Comparison of ENCODE assay signal across 23 cellular contexts in genomic region chr3:94304953-94305352, GRCh38.
DNase-seq lines count a peak whose midpoint lies in the region; ATAC-seq, FAIRE-seq and TF ChIP-seq lines count a peak whose summit lies in the region.
"Had no signal": no experiment of that assay in that cellular context is flagged by ENCODE, and none has a peak within 500 bp of the region (broad histone marks: within the 10 kb centered on the region; RNA-seq: fewer than 3 reads in every experiment).

No MANE protein-coding gene starts in this region.

- H2BK5ac ChIP-seq in H1 (ENCODE audit: low read depth, low read length): no peak overlapping the region

- TF ChIP-seq CTCF in H1 (IDR thresholded peaks at IDR 0.05; ENCODE audit: control extremely low read depth in 1 of 3, insufficient read depth in 1 of 3, low read depth in 1 of 3, low read length in 3 of 3) (no peak), GM10248 (IDR thresholded peaks at IDR 0.05; ENCODE audit: control extremely low read depth, extremely low read depth, low read depth, missing control alignments) (no peak)

- TF ChIP-seq EP300 in H1 (IDR thresholded peaks at IDR 0.05; ENCODE audit: borderline replicate concordance in 1 of 2, low read depth in 2 of 2, low read length in 2 of 2): no peak

- H3K4ac ChIP-seq in H1 (replicated peaks; ENCODE audit: insufficient read length, low read depth, low read length): no peak overlapping the region

- H3K23me2 ChIP-seq in H1 (ENCODE audit: low read depth, low read length): no peaks in the 10 kb centered on the region

- no peak overlapping the region for H2BK20ac ChIP-seq in H1 (ENCODE audit: low read length)

- H2BK12ac ChIP-seq in H1 (ENCODE audit: low read depth, low read length): no peak overlapping the region

- no peaks in the 10 kb centered on the region for H3K79me1 ChIP-seq in H1 (ENCODE audit: low read depth, low read length)

- H3K9ac ChIP-seq in H1 (replicated peaks in 1 of 4; ENCODE audit: extremely low read depth in 1 of 4, low read depth in 3 of 4, low read length in 3 of 4): no peak overlapping the region
- H3K9ac ChIP-seq: BLaER1 had no signal

- CTCF ChIA-PET in H1 (lab: Charles Lee; ENCODE audit: partially characterized antibody) (interaction anchor here (1.8 to 2.6 kb wide), 3 partner anchors 12 to 71 kb away, joined by 11 to 12 read pairs (median 12); no protein-coding TSS in a partner anchor), GM10248 (lab: Yijun Ruan, JAX) (no interaction called here)

- H3K79me2 ChIP-seq in H1 (ENCODE audit: control insufficient read depth in 1 of 2, insufficient read depth in 2 of 2, low read length in 2 of 2): no peaks in the 10 kb centered on the region

- H3K27ac ChIP-seq in H1 (ENCODE audit: low read depth, low read length): no peak overlapping the region
- H3K27ac ChIP-seq: BLaER1, SJCRH30 had no signal

- TF ChIP-seq RAD21 in H1 (IDR thresholded peaks at IDR 0.05 in 1 of 2, conservative IDR thresholded peaks at IDR 0.05 in 1 of 2; ENCODE audit: low read depth in 2 of 2, low read length in 2 of 2): no peak

- no peak overlapping the region for H3K56ac ChIP-seq in H1 (replicated peaks; ENCODE audit: insufficient read length, low read depth, low read length)

- H2AK5ac ChIP-seq in H1 (ENCODE audit: low read depth, low read length): no peak overlapping the region

- H3K36me3 ChIP-seq in H1 (ENCODE audit: control insufficient read depth in 2 of 4, insufficient read depth in 4 of 4, low read length in 3 of 4): no peaks in the 10 kb centered on the region; a peak in 1 of 8 replicates
- H3K36me3 ChIP-seq: BLaER1, MG63, SJCRH30 had no signal

- H3K4me2 ChIP-seq in H1 (ENCODE audit: insufficient read depth in 1 of 2, low read depth in 2 of 2, low read length in 2 of 2): no peak overlapping the region
- H3K4me2 ChIP-seq: BLaER1 had no signal

- H4K91ac ChIP-seq in H1 (replicated peaks; ENCODE audit: insufficient read length, low read length): no peak overlapping the region

- intact Hi-C loops in Right ventricle myocardium superior (cut with DNase I) (no loop called here), cardiac septum (cut with DNase I) (no loop called here)

- no peaks in the 10 kb centered on the region for H3K27me3 ChIP-seq in H1 (replicated peaks in 1 of 4; ENCODE audit: control insufficient read depth in 3 of 4, extremely low read depth in 1 of 4, insufficient read depth in 3 of 4, low read length in 3 of 4)
- H3K27me3 ChIP-seq: BLaER1, MG63, SJCRH30 had no signal

- no peak overlapping the region for H3K23ac ChIP-seq in H1 (ENCODE audit: insufficient read length)

- POLR2A ChIA-PET in H1 (lab: Charles Lee; ENCODE audit: partially characterized antibody) (no interaction called here), GM10248 (lab: Yijun Ruan, JAX) (no interaction called here)

- peak overlapping the region; percentile 6; the same call in 1 of the 2 replicates for H2AFZ ChIP-seq in H1 (ENCODE audit: low read length)

- H4K20me1 ChIP-seq in H1 (replicated peaks in 1 of 2; ENCODE audit: control insufficient read depth in 1 of 2, insufficient read depth in 2 of 2, low read length in 2 of 2): no peaks in the 10 kb centered on the region
- H4K20me1 ChIP-seq: BLaER1 had no signal

- no peak overlapping the region for H2BK120ac ChIP-seq in H1 (replicated peaks; ENCODE audit: low read depth, low read length)

- ATAC-seq in Right ventricle myocardium superior (ENCODE audit: poor library complexity) (peak; percentile 60), GM18861 (IDR thresholded peaks at IDR 0.05; ENCODE audit: unreplicated experiment) (no peak)
- ATAC-seq: GM12878 had no signal

- FAIRE-seq in H1 (lab: Jason Lieb, UNC) (no peak), GM19239 (lab: Jason Lieb, UNC) (no peak)
- FAIRE-seq: D721Med, G401.6, GM12878, H54, RCC 7860 had no signal

- H4K8ac ChIP-seq in H1 (ENCODE audit: extremely low read depth, insufficient read depth, low read length): no peak overlapping the region

- H4K5ac ChIP-seq in H1 (ENCODE audit: insufficient read length, low read depth, low read length): no peak overlapping the region

- no peak overlapping the region for H3K14ac ChIP-seq in H1 (ENCODE audit: insufficient read length)

- WGBS in H1 (ENCODE audit: extremely low coverage in 1 of 2, insufficient coverage in 1 of 2, insufficient read length in 1 of 2, insufficient replicate concordance in 2 of 2, low coverage in 1 of 2, low lambda C conversion rate in 2 of 2, missing lambda C conversion rate in 1 of 2), 2 experiments: 87% methylated on average over 5 of the region's 5 CpGs; no CpG with 5 or more reads in 1 of the 2 experiments

- H3K18ac ChIP-seq in H1 (ENCODE audit: extremely low read depth, low read length): no peak overlapping the region

- no peaks in the 10 kb centered on the region for H3K9me3 ChIP-seq in H1 (ENCODE audit: insufficient read depth in 2 of 2, low read depth in 1 of 2, low read length in 1 of 2)
- H3K9me3 ChIP-seq: BLaER1 had no signal

- H2BK15ac ChIP-seq in H1 (ENCODE audit: low read length): no peak overlapping the region

- DNase-seq in Right ventricle myocardium superior (no peak), cardiac septum (ENCODE audit: low spot score) (no peak), H1 (ENCODE audit: low read depth in 1 of 2, low spot score in 2 of 2) (no peak), retina (peak; percentile 34), GM19239 (ENCODE audit: insufficient read length, low spot score) (no peak), GM10248 (ENCODE audit: extremely low spot score) (no peak)
- DNase-seq: CD4-positive, CD25-positive, alpha-beta regulatory T cell; KBM-7; MG63; NCI-H1105 treated with DMSO at 0.1 percent for 48 hours; NCI-H146; NCI-H1930; NCI-H2107; NCI-H524 treated with DMSO at 0.1 percent for 48 hours; NCI-H774 had no signal

- no peak for TF ChIP-seq POLR2A in H1 (IDR thresholded peaks at IDR 0.05; ENCODE audit: control extremely low read depth in 1 of 2, low read depth in 2 of 2, low read length in 2 of 2)

- H3K4me3 ChIP-seq in H1 (ENCODE audit: extremely low read depth in 1 of 4, insufficient read depth in 2 of 4, low read depth in 3 of 4, low read length in 4 of 4): no peak overlapping the region
- H3K4me3 ChIP-seq: BLaER1, GM12878, MG63, SJCRH30 had no signal

- H3K4me1 ChIP-seq in H1 (replicated peaks in 1 of 4; ENCODE audit: control insufficient read depth in 3 of 4, insufficient read depth in 4 of 4, low read length in 3 of 4): peaks cover 0 to 8% (median 4%) of the 10 kb centered on the region in 4 experiments; a peak in 3 of 7 replicates
- H3K4me1 ChIP-seq: BLaER1 had no signal

TF ChIP-seq in H1, 55 proteins besides CTCF, POLR2A, EP300 and RAD21:
- TF ChIP-seq TCF12 (IDR thresholded peaks at IDR 0.05; ENCODE audit: low read depth, low read length) (no peak), TAF7 (optimal IDR thresholded peaks at IDR 0.05; ENCODE audit: borderline replicate concordance, low read depth, low read length) (no peak), NRF1 (IDR thresholded peaks at IDR 0.05; ENCODE audit: low read depth, low read length) (no peak)
